ENCODE assay signal across 1 cellular context in genomic region chr4:82473621-82474164, GRCh38.
TF ChIP-seq lines count a peak whose summit lies in the region.

No MANE protein-coding gene starts in this region.

TF ChIP-seq in H1, 55 proteins besides CTCF, POLR2A, EP300 and RAD21:
- TF ChIP-seq ATF2 (IDR thresholded peaks at IDR 0.05; ENCODE audit: low read length) (no peak), BACH1 (IDR thresholded peaks at IDR 0.05; ENCODE audit: low read length) (no peak), YY1 (IDR thresholded peaks at IDR 0.05; ENCODE audit: low read depth, low read length) (peak; percentile 74; the same call in 1 of the 2 replicates), TEAD4 (IDR thresholded peaks at IDR 0.05; ENCODE audit: low read depth, low read length) (no peak)
